Comparison of ENCODE assay signal across 8 cellular contexts in genomic region chr9:136949239-136949816, GRCh38. TPM values are rescaled to one million over a fixed set of nuclear protein-coding genes. Genes with fewer than 3 reads are reported as not detected.
A peak's percentile ranks its signal among the peaks of the same experiment; 100 is the strongest.
DNase-seq lines count a peak whose midpoint lies in the region; ATAC-seq and TF ChIP-seq lines count a peak whose summit lies in the region.

No MANE protein-coding gene starts in this region.

- TF ChIP-seq CTCF in brain microvascular endothelial cell (IDR thresholded peaks at IDR 0.05; ENCODE audit: low read depth, low read length, missing control alignments) = no peak

- no peaks in the 10 kb centered on the region for H3K4me1 ChIP-seq in aorta (ENCODE audit: control insufficient read depth in 1 of 2, insufficient read depth in 2 of 2, low read length in 2 of 2)

- no peaks in the 10 kb centered on the region for H3K9me3 ChIP-seq in aorta (ENCODE audit: control insufficient read depth, low read length)

- H3K27me3 ChIP-seq in brain microvascular endothelial cell (replicated peaks) = no peaks in the 10 kb centered on the region
- no peaks in the 10 kb centered on the region for H3K27me3 ChIP-seq in aorta (ENCODE audit: control insufficient read depth in 1 of 2, insufficient read depth in 2 of 2, low read length in 1 of 2)

- H3K4me3 ChIP-seq in brain microvascular endothelial cell (ENCODE audit: low read depth, low read length) (peak overlapping the region; percentile 53), aorta (ENCODE audit: low read length in 2 of 2) (peak overlapping the region; percentile 21 to 41)

- in situ Hi-C loops in brain microvascular endothelial cell (cut with HindIII; ENCODE audit: low pct_ligation_motif_present, low sequenced_read_pairs) = loop anchor here (25.0 kb wide), 1 partner anchor 88 kb away; the partner anchor contains the start of genes ABCA2, FUT7 and NPDC1

- intact Hi-C loops in Right ventricle myocardium inferior (cut with DNase I) (loop anchor here (2.0 kb wide), 1 partner anchor 85 kb away; no protein-coding TSS in a partner anchor), cardiac septum (cut with DNase I) (loop anchor here (2.0 kb wide), 1 partner anchor 85 kb away; no protein-coding TSS in a partner anchor), aorta (cut with DNase I) (loop anchor here (5.0 to 10.0 kb wide), 4 partner anchors 43 to 165 kb away; partner anchors contain the start of genes TRAF2 (in 2 of the 2), FUT7 (in 1 of the 2) and PAXX (in 1 of the 2))

- 18 to 24% methylated on average over 19 to 22 of the region's 22 CpGs for WGBS in aorta, 2 donors

- ATAC-seq in Right ventricle myocardium inferior (no peak), aorta (ENCODE audit: low FRiP score) (no peak), HG02981 (IDR thresholded peaks at IDR 0.05; ENCODE audit: unreplicated experiment) (no peak), HG02884 (IDR thresholded peaks at IDR 0.05; ENCODE audit: unreplicated experiment) (no peak)

- no peak overlapping the region for H3K27ac ChIP-seq in brain microvascular endothelial cell
- no peak overlapping the region for H3K27ac ChIP-seq in aorta (ENCODE audit: low read depth in 1 of 2, low read length in 2 of 2)

- DNase-seq in Right ventricle myocardium inferior (ENCODE audit: missing footprints) (peak; percentile 56), cardiac septum (ENCODE audit: low spot score) (no peak), brain microvascular endothelial cell (no peak), medulla oblongata (ENCODE audit: extremely low spot score) (peak; percentile 25), aorta (no peak), NOMO-1 treated with dmso at 0.1 percent for 144 hours (lab: John Stamatoyannopoulos, UW; ENCODE audit: unreplicated experiment) (no peak)

- H3K36me3 ChIP-seq in brain microvascular endothelial cell (replicated peaks) (no peaks in the 10 kb centered on the region), aorta (ENCODE audit: control insufficient read depth in 1 of 2, insufficient read depth in 2 of 2, low read length in 1 of 2) (no peaks in the 10 kb centered on the region)

RNA-seq across cellular contexts. Expression of gene LCN12, which starts 2.7 kb away (rescaled TPM):
- total RNA-seq in Right ventricle myocardium inferior (2.9 TPM), cardiac septum (20.7 TPM), aorta (1 to 10 TPM in 1 of 2 donors, under 1 TPM in 1; 0.71 to 1.6 TPM)
- 1 to 10 TPM in 1 of 2 donors, not detected in 1; 3.3 TPM for polyA plus RNA-seq in aorta

RNA-seq across cellular contexts. Expression of gene C8G, which starts 4.3 kb away (rescaled TPM):
- 1.3 TPM for total RNA-seq in Right ventricle myocardium inferior
- total RNA-seq in cardiac septum = 3.4 TPM
- total RNA-seq in aorta = 1 to 10 TPM in 1 of 2 donors, under 1 TPM in 1; 0.90 to 1.1 TPM
- polyA plus RNA-seq in aorta = 1 to 10 TPM; 1.8 to 3.1 TPM

RNA-seq across cellular contexts. Expression of gene FBXW5, which starts 4.8 kb away (rescaled TPM):
- total RNA-seq in Right ventricle myocardium inferior (143 TPM), cardiac septum (162 TPM), aorta (100 to 1,000 TPM in 1 of 2 donors, 10 to 100 TPM in 1; 92.5 to 107 TPM)
- 100 to 1,000 TPM; 111 to 191 TPM for polyA plus RNA-seq in aorta

RNA-seq across cellular contexts. Expression of gene PTGDS, which starts 28.0 kb away (rescaled TPM):
- total RNA-seq in Right ventricle myocardium inferior (6,282 TPM), cardiac septum (1,323 TPM), aorta (100 to 1,000 TPM; 128 to 145 TPM)
- polyA plus RNA-seq in aorta = 10 to 100 TPM; 12.2 to 13.9 TPM

RNA-seq across cellular contexts. Expression of gene LCNL1, which starts 33.5 kb away (rescaled TPM):
- 8.6 TPM for total RNA-seq in Right ventricle myocardium inferior
- 5.9 TPM for total RNA-seq in cardiac septum
- total RNA-seq in aorta = 1 to 10 TPM in 1 of 2 donors, under 1 TPM in 1; 0.36 to 1.1 TPM
- under 1 TPM in 1 of 2 donors, not detected in 1; 0.15 TPM for polyA plus RNA-seq in aorta

Comparison
In these comparisons a context has a peak if more than half of its experiments do, and no peak if none do; other contexts are left out.
1. DNase-seq: peak in Right ventricle myocardium inferior (single experiment) and medulla oblongata (single experiment); none in cardiac septum (single experiment), brain microvascular endothelial cell (single experiment), aorta (0 of 2) and NOMO-1 treated with dmso at 0.1 percent for 144 hours (single experiment).